8 cellular contexts compared by ENCODE assay signal in genomic region chr2:206981739-206982336, GRCh38. TPM values are rescaled to one million over a fixed set of nuclear protein-coding genes. Genes with fewer than 3 reads are reported as not detected.
DNase-seq lines count a peak whose midpoint lies in the region; ATAC-seq and TF ChIP-seq lines count a peak whose summit lies in the region.

No MANE protein-coding gene starts in this region.

- no peaks in the 10 kb centered on the region for H3K9me3 ChIP-seq in right cardiac atrium (ENCODE audit: control insufficient read depth, low read length)

- H3K27me3 ChIP-seq in right cardiac atrium (ENCODE audit: control insufficient read depth, insufficient read depth) = no peaks in the 10 kb centered on the region

- DNase-seq in ELR (ENCODE audit: low read depth) (peak; percentile 80), NCI-H1105 (lab: John Stamatoyannopoulos, UW) (peak; percentile 41), T-helper 1 cell (peak in 4 of 5 donors; percentile 19 to 45 (median 29)), astrocyte of the cerebellum (ENCODE audit: low read depth) (peak; percentile 65), right cardiac atrium (peak; percentile 72 to 90 (median 87)), retina (peak; percentile 93), GM19238 (ENCODE audit: insufficient read length, low spot score) (no peak)

- peaks cover 5% of the 10 kb centered on the region for H3K4me1 ChIP-seq in right cardiac atrium (ENCODE audit: control insufficient read depth, insufficient read depth, low read length)

- H3K4me3 ChIP-seq in astrocyte of the cerebellum (ENCODE audit: low read depth, low read length) = no peak overlapping the region
- peak overlapping the region; percentile 18 for H3K4me3 ChIP-seq in right cardiac atrium (ENCODE audit: low read length)

- ATAC-seq in right cardiac atrium (peak; percentile 92 to 95), HG02885 (IDR thresholded peaks at IDR 0.05; ENCODE audit: poor library complexity, unreplicated experiment) (no peak)

- in situ Hi-C loops in astrocyte of the cerebellum (cut with HindIII; ENCODE audit: low sequenced_read_pairs) = loop anchor here (25.0 kb wide), 1 partner anchor 505 kb away; no protein-coding TSS in a partner anchor

- intact Hi-C loops in right cardiac atrium (cut with DNase I) = loop anchor here (2.0 to 10.0 kb wide), 7 partner anchors 180 to 495 kb away; partner anchors contain the start of gene KLF7 (in 3 of the 4)

- WGBS in right cardiac atrium = 41% methylated on average over 8 of the region's 8 CpGs

- H3K27ac ChIP-seq in right cardiac atrium (ENCODE audit: low read length) = no peak overlapping the region

- TF ChIP-seq CTCF in astrocyte of the cerebellum (IDR thresholded peaks at IDR 0.05; ENCODE audit: low read depth, low read length, missing control alignments) = peak; percentile 91

RNA-seq across cellular contexts. Expression of gene CPO, which starts 42.5 kb away (rescaled TPM):
- under 1 TPM in 3 of 4 donors, not detected in 1; 0.31 to 0.50 (median 0.42) TPM for total RNA-seq in right cardiac atrium
- polyA plus RNA-seq in right cardiac atrium = 0.52 TPM
